8 cellular contexts compared by ENCODE assay signal in the genomic region with DNA sequence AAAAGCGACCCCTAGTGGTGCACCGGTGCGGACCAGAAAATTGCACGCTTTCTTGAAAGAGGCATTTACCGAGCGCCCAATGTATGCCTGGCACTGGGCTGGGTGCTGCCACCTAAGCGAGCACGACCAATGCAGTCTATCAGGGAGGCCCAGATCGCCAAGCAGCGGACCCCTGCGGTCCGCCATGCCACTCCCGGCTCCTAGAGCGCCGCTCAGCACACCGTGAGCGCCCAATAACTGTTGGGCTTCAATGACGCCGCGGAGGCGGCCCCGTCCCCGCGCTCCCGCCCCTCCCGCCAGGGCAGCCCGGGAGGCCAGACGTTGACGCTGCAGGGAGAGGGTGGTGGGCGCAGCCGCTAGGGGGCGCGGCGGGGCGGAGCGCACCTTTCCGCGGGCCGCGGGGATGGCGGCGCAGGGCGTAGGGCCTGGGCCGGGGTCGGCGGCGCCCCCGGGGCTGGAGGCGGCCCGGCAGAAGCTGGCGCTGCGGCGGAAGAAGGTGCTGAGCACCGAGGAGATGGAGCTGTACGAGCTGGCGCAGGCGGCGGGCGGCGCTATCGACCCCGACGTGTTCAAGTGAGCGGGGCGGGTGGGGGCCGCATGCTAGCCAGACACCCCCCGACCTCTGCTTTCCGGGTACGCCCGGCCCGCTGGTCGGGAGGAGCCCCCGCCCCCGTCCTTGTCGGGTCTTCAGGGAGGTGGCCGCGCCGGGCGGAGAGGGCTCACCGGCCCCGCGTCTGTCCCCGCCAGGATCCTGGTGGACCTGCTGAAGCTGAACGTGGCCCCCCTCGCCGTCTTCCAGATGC. TPM values are rescaled to one million over a fixed set of nuclear protein-coding genes. Genes with fewer than 3 reads are reported as not detected.
DNase-seq lines count a peak whose midpoint lies in the region; ATAC-seq and TF ChIP-seq lines count a peak whose summit lies in the region.
"Not testable (repeated sequence)": the region's sequence is repeated elsewhere in the genome, so short reads cannot be mapped to it uniquely, and the experiment has no call there.

A gene with protein sequence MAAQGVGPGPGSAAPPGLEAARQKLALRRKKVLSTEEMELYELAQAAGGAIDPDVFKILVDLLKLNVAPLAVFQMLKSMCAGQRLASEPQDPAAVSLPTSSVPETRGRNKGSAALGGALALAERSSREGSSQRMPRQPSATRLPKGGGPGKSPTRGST (plus strand): TSS at position 383 of the 803 bp plus-strand sequence. CDS start 21 bp downstream, at position 404.

- peaks cover 70% of the 10 kb centered on the region for H3K36me3 Mint-ChIP-seq in Caco-2 (ENCODE audit: insufficient read depth, unreplicated experiment)
- H3K36me3 Mint-ChIP-seq in effector memory CD8-positive, alpha-beta T cell (ENCODE audit: insufficient read depth) = peaks cover 22% of the 10 kb centered on the region

- H3K27me3 Mint-ChIP-seq in Caco-2 (ENCODE audit: insufficient read depth, unreplicated experiment); effector memory CD8-positive, alpha-beta T cell: not testable (repeated sequence)

- BruUV-seq in Caco-2 (replicated peaks; lab: Mats Ljungman, UMichigan) = TSS peak; percentile 40

- peak; percentile 67 to 79 for TF ChIP-seq CTCF in Caco-2 (IDR thresholded peaks at IDR 0.05; ENCODE audit: insufficient read depth in 1 of 2, low read depth in 1 of 2, low read length in 1 of 2, severe bottlenecking in 1 of 2, unreplicated experiment in 1 of 2)

- ATAC-seq in GM21360 (IDR thresholded peaks at IDR 0.05; ENCODE audit: unreplicated experiment) = peak; percentile 83
- peak; percentile 81 for ATAC-seq in effector memory CD8-positive, alpha-beta T cell (replicated peaks)

- H4K91ac ChIP-seq in mesenchymal stem cell (ENCODE audit: low read length) = peak within 1 kb of the TSS; percentile 91

- POLR2A ChIA-PET in Caco-2 (lab: Charles Lee) = interaction anchor here (0.6 to 1.6 kb wide), 2 partner anchors 59 to 160 kb away, joined by 4 to 16 read pairs; partner anchors contain the start of gene IMP4
- POLR2A ChIA-PET in activated CD8-positive, alpha-beta memory T cell treated with anti-CD3 and anti-CD28 coated beads for 36 hours (lab: Charles Lee) = interaction anchor here (0.6 to 2.4 kb wide), 2 partner anchors 160 to 1307 kb away, joined by 3 to 16 read pairs; partner anchors contain the start of gene IMP4

- peak within 1 kb of the TSS; percentile 87 for H3K27ac ChIP-seq in mesenchymal stem cell (ENCODE audit: low read length, poor library complexity, severe bottlenecking)

- H3K4me2 ChIP-seq in mesenchymal stem cell (ENCODE audit: low read length, poor library complexity, severe bottlenecking) = peak within 1 kb of the TSS; percentile 94

- H3K4me1 Mint-ChIP-seq in Caco-2 (ENCODE audit: low read depth, unreplicated experiment) = not testable (repeated sequence)
- H3K4me1 Mint-ChIP-seq in effector memory CD8-positive, alpha-beta T cell (ENCODE audit: low read depth in 2 of 2) = peaks cover 14 to 18% of the 10 kb centered on the region in 2 donors

- intact Hi-C loops in Caco-2 (cut with micrococcal nuclease; ENCODE audit: unreplicated experiment) = loop anchor here (1.0 to 2.0 kb wide), 3 partner anchors 26 to 150 kb away; no protein-coding TSS in a partner anchor

- H3K9me3 ChIP-seq in Caco-2; mesenchymal stem cell (ENCODE audit: control insufficient read depth, low read length): not testable (repeated sequence)

- peak within 1 kb of the TSS in 1 of 2 experiments; percentile 31 for H2BK12ac ChIP-seq in mesenchymal stem cell (ENCODE audit: low read length in 2 of 2)

- H3K27me3 ChIP-seq in Caco-2 (replicated peaks; ENCODE audit: control insufficient read depth, insufficient read depth, low read length); mesenchymal stem cell (ENCODE audit: control insufficient read depth in 1 of 2, insufficient read depth in 1 of 2, low read length in 2 of 2): not testable (repeated sequence)

- not testable (repeated sequence) for H3K79me1 ChIP-seq in mesenchymal stem cell (replicated peaks; ENCODE audit: low read length, poor library complexity, severe bottlenecking)

- H3K9ac ChIP-seq in mesenchymal stem cell (ENCODE audit: low read length) = peak within 1 kb of the TSS; percentile 94

- peak within 1 kb of the TSS; percentile 62 for H2BK120ac ChIP-seq in mesenchymal stem cell (ENCODE audit: low read depth, low read length)

- H2AK5ac ChIP-seq in mesenchymal stem cell (ENCODE audit: low read length, severe bottlenecking) = peak within 1 kb of the TSS; percentile 53

- H3K4me3 ChIP-seq in Caco-2 (ENCODE audit: low read depth, low read length) = peak within 1 kb of the TSS; percentile 100
- H3K4me3 ChIP-seq in mesenchymal stem cell (ENCODE audit: insufficient read depth in 1 of 2, low read depth in 1 of 2, low read length in 2 of 2) = peak within 1 kb of the TSS; percentile 83 to 94

- peak within 1 kb of the TSS; percentile 76 to 99 for H3K18ac ChIP-seq in mesenchymal stem cell (ENCODE audit: low read depth in 1 of 2, low read length in 2 of 2)

- H3K23ac ChIP-seq in mesenchymal stem cell (ENCODE audit: low read length in 2 of 2) = peak within 1 kb of the TSS in 1 of 2 experiments; percentile 90

- peak within 1 kb of the TSS; percentile 19 for H2BK15ac ChIP-seq in mesenchymal stem cell (ENCODE audit: low read depth, poor library complexity, severe bottlenecking)

- H3K4ac ChIP-seq in mesenchymal stem cell (ENCODE audit: low read depth in 1 of 2, low read length in 2 of 2) = peak within 1 kb of the TSS; percentile 75 to 85

- not testable (repeated sequence) for H3K4me1 ChIP-seq in Caco-2
- peaks cover 33% of the 10 kb centered on the region for H3K4me1 ChIP-seq in mesenchymal stem cell (ENCODE audit: control insufficient read depth, insufficient read depth, low read depth, low read length)

- peak within 1 kb of the TSS; percentile 74 for H2BK5ac ChIP-seq in mesenchymal stem cell (ENCODE audit: low read depth, low read length, poor library complexity, severe bottlenecking)

- WGBS in mesenchymal stem cell = 1% methylated on average over 51 of the region's 86 CpGs

- peak within 1 kb of the TSS; percentile 81 for H2AFZ ChIP-seq in mesenchymal stem cell (ENCODE audit: low read depth, low read length)

- CTCF ChIA-PET in Caco-2 (lab: Charles Lee) = interaction anchor here (0.6 to 1.9 kb wide), 6 partner anchors 59 to 161 kb away, joined by 3 to 12 read pairs (median 5); partner anchors contain the start of gene IMP4
- CTCF ChIA-PET in activated CD8-positive, alpha-beta memory T cell treated with anti-CD3 and anti-CD28 coated beads for 36 hours (lab: Charles Lee) = interaction anchor here (0.8 to 2.1 kb wide), 4 partner anchors 37 to 162 kb away, joined by 3 to 16 read pairs (median 4); partner anchors contain the start of genes CCDC74B and IMP4

- H3K14ac ChIP-seq in mesenchymal stem cell (ENCODE audit: low read length in 2 of 2) = peak within 1 kb of the TSS in 1 of 2 experiments; percentile 4

- not testable (repeated sequence) for H3K9me3 Mint-ChIP-seq in Caco-2 (ENCODE audit: unreplicated experiment); effector memory CD8-positive, alpha-beta T cell

- H3K27ac Mint-ChIP-seq in Caco-2 (ENCODE audit: unreplicated experiment) = peak within 1 kb of the TSS; percentile 94
- H3K27ac Mint-ChIP-seq in effector memory CD8-positive, alpha-beta T cell = peak within 1 kb of the TSS; percentile 95 to 98

- DNase-seq in Caco-2 (peak; percentile 89 to 95), HT-29 (ENCODE audit: low spot score) (peak; percentile 84), mesenchymal stem cell (peak; percentile 85)
- DNase-seq in NK-92 treated with Interleukin-12 subunit alpha and Interleukin-12 subunit beta, amount 100 ng/mL, for 24 hours (lab: John Stamatoyannopoulos, UW) = peak; percentile 81
- DNase-seq in effector memory CD8-positive, alpha-beta T cell = peak; percentile 89 to 91 (median 89)
- DNase-seq in stimulated activated CD8-positive, alpha-beta memory T cell treated with anti-CD3 and anti-CD28 coated beads, Interleukin-12 subunit alpha, Interleukin-12 subunit beta, amount 100 ng/mL, for 4 hours (ENCODE audit: low read depth) = peak; percentile 85

- H3K36me3 ChIP-seq in Caco-2 (ENCODE audit: control insufficient read depth, insufficient read depth, low read length) = not testable (repeated sequence)
- peaks cover 0 to 12% of the 10 kb centered on the region in 2 experiments for H3K36me3 ChIP-seq in mesenchymal stem cell (ENCODE audit: control insufficient read depth in 1 of 2, insufficient read depth in 2 of 2, low read depth in 1 of 2, low read length in 2 of 2)

- H3K4me3 Mint-ChIP-seq in Caco-2 (ENCODE audit: unreplicated experiment) = peak within 1 kb of the TSS; percentile 96
- peak within 1 kb of the TSS; percentile 88 to 90 for H3K4me3 Mint-ChIP-seq in effector memory CD8-positive, alpha-beta T cell

- peak within 1 kb of the TSS; percentile 92 for H4K8ac ChIP-seq in mesenchymal stem cell (ENCODE audit: low read length)

RNA-seq across cellular contexts. Expression of the gene that starts here (rescaled TPM):
- 384 and 408 TPM in 2 replicates for total RNA-seq in Caco-2 (2022)
- 375 and 414 TPM in 2 replicates for total RNA-seq in HT-29 (2014; rRNA removed; shearing (Covaris generic))
- total RNA-seq in activated CD8-positive, alpha-beta memory T cell treated with anti-CD3 and anti-CD28 coated beads for 36 hours = 100 to 1,000 TPM; 326 to 336 TPM
- polyA plus RNA-seq in mesenchymal stem cell (2013, experiment 1 of 2) = 309 TPM
- 301 TPM for polyA plus RNA-seq in mesenchymal stem cell (2013, experiment 2 of 2)

Comparison
In these comparisons a context has a peak if more than half of its experiments do, and no peak if none do; other contexts are left out.
1. Peak in every context shown above with its lines: DNase-seq, ATAC-seq, H3K4me3 ChIP-seq and H3K27ac ChIP-seq.